ENCODE assay signal across 1 cellular context in genomic region chr2:26033270-26033768, GRCh38.
TF ChIP-seq lines count a peak whose summit lies in the region.

No MANE protein-coding gene starts in this region.

TF ChIP-seq in GM23338, 12 proteins besides CTCF, POLR2A, EP300 and RAD21 (continued from another document):
- TF ChIP-seq ZNF462 (CRISPR knock-in tag; IDR thresholded peaks at IDR 0.05) (peak; percentile 95), STAT1 (IDR thresholded peaks at IDR 0.05; ENCODE audit: unreplicated experiment) (no peak), ETS1 (IDR thresholded peaks at IDR 0.05) (no peak), CREB1 (CRISPR knock-in tag; IDR thresholded peaks at IDR 0.05; ENCODE audit: low read depth) (no peak; the same call in 1 of the 2 replicates), NANOG (IDR thresholded peaks at IDR 0.05; ENCODE audit: borderline replicate concordance) (no peak), ZNF331 (CRISPR knock-in tag; IDR thresholded peaks at IDR 0.05; ENCODE audit: low read depth) (no peak; the same call in 1 of the 2 replicates), ZNF114 (CRISPR knock-in tag; IDR thresholded peaks at IDR 0.05) (no peak)
